In genomic region chr10:132638130-132638515, GRCh38 we compare ENCODE assay signal across 13 cellular contexts.
DNase-seq lines count a peak whose midpoint lies in the region; ATAC-seq, FAIRE-seq and TF ChIP-seq lines count a peak whose summit lies in the region.
"Had no signal": no experiment of that assay in that cellular context is flagged by ENCODE, and none has a peak within 500 bp of the region (broad histone marks: within the 10 kb centered on the region; RNA-seq: fewer than 3 reads in every experiment).

No MANE protein-coding gene starts in this region.

- peaks cover 68% of the 10 kb centered on the region for H3K79me2 ChIP-seq in GM23248 (ENCODE audit: insufficient read depth)

- H3K36me3 ChIP-seq in GM23248 (ENCODE audit: low read depth) = no peaks in the 10 kb centered on the region
- peaks cover 0 to 6% of the 10 kb centered on the region in 2 experiments for H3K36me3 ChIP-seq in mesenchymal stem cell (ENCODE audit: control insufficient read depth in 1 of 2, insufficient read depth in 2 of 2, low read depth in 1 of 2, low read length in 2 of 2)
- H3K36me3 ChIP-seq: lower lobe of right lung had no signal

- peaks cover 0 to 16% (median 11%) of the 10 kb centered on the region in 5 experiments for H3K9me3 Mint-ChIP-seq in brain
- H3K9me3 Mint-ChIP-seq: neural crest cell; stimulated activated naive CD8-positive, alpha-beta T cell treated with anti-CD3 and anti-CD28 coated beads, Interleukin-15, Interleukin-2, amounts not matched to agents 100 ng/mL and 50 ng/mL, for 24 hours had no signal

- no peak overlapping the region for H3K14ac ChIP-seq in mesenchymal stem cell (ENCODE audit: low read length in 2 of 2)

- H3K36me3 Mint-ChIP-seq in brain = peaks cover 19% of the 10 kb centered on the region

- 0 out of 2 replicates have a peak overlapping the region, but pooled peaks have one; percentile 20 for H3K9ac ChIP-seq in GM23248
- H3K9ac ChIP-seq in mesenchymal stem cell (ENCODE audit: low read length) = peak overlapping the region; percentile 69

- H3K4me3 Mint-ChIP-seq in brain = no peak overlapping the region
- H3K4me3 Mint-ChIP-seq: neural crest cell; stimulated activated naive CD8-positive, alpha-beta T cell treated with anti-CD3 and anti-CD28 coated beads, Interleukin-15, Interleukin-2, amounts not matched to agents 100 ng/mL and 50 ng/mL, for 24 hours had no signal

- H3K4me3 ChIP-seq in A549 (no peak overlapping the region), GM23248 (no peak overlapping the region), mesenchymal stem cell (ENCODE audit: insufficient read depth in 1 of 2, low read depth in 1 of 2, low read length in 2 of 2) (no peak overlapping the region)
- H3K4me3 ChIP-seq: lower lobe of right lung had no signal

- no peak overlapping the region for H2BK15ac ChIP-seq in mesenchymal stem cell (ENCODE audit: low read depth, poor library complexity, severe bottlenecking)

- H2BK5ac ChIP-seq in mesenchymal stem cell (ENCODE audit: low read depth, low read length, poor library complexity, severe bottlenecking) = no peak overlapping the region

- peak; percentile 47 to 66; a peak in 5 of 6 replicates for ATAC-seq in A549
- no peak for ATAC-seq in HG03442 (IDR thresholded peaks at IDR 0.05; ENCODE audit: unreplicated experiment)
- ATAC-seq in omental fat pad (ENCODE audit: low FRiP score) = no peak

- H4K8ac ChIP-seq in mesenchymal stem cell (ENCODE audit: low read length) = no peak overlapping the region

- no peak for TF ChIP-seq EP300 in A549 (IDR thresholded peaks at IDR 0.05)

- DNase-seq in A549 (ENCODE audit: low read depth in 1 of 2, low spot score in 1 of 2) (no peak), GM23248 (no peak), mesenchymal stem cell (no peak), omental fat pad (ENCODE audit: low spot score) (no peak), COLO829 (ENCODE audit: low spot score) (no peak), OCI-M2 (lab: John Stamatoyannopoulos, UW; ENCODE audit: unreplicated experiment) (no peak)
- DNase-seq: effector CD4-positive, alpha-beta T cell; lower lobe of right lung; NCI-H2081 treated with DMSO at 0.1 percent for 48 hours had no signal

- H3F3A ChIP-seq in GM23248 (ENCODE audit: insufficient read depth) = 0 out of 2 replicates have a peak, but pooled peaks cover 5% of the 10 kb centered on the region

- H3K9me3 ChIP-seq in A549 (no peaks in the 10 kb centered on the region), GM23248 (ENCODE audit: low read depth) (no peaks in the 10 kb centered on the region), mesenchymal stem cell (ENCODE audit: control insufficient read depth, low read length) (no peaks in the 10 kb centered on the region)
- H3K9me3 ChIP-seq: lower lobe of right lung had no signal

- no peak for TF ChIP-seq POLR2A in A549 (IDR thresholded peaks at IDR 0.05; ENCODE audit: low read length)

- TF ChIP-seq RAD21 in A549 (conservative IDR thresholded peaks at IDR 0.05 in 1 of 2, IDR thresholded peaks at IDR 0.05 in 1 of 2) = no peak

- peaks cover 3% of the 10 kb centered on the region; the same call in 1 of the 3 replicates for H3K4me1 ChIP-seq in A549
- H3K4me1 ChIP-seq in GM23248 (ENCODE audit: insufficient read depth) = peaks cover 9% of the 10 kb centered on the region
- H3K4me1 ChIP-seq in mesenchymal stem cell (ENCODE audit: control insufficient read depth, insufficient read depth, low read depth, low read length) = peaks cover 2% of the 10 kb centered on the region

- H3K79me1 ChIP-seq in mesenchymal stem cell (replicated peaks; ENCODE audit: low read length, poor library complexity, severe bottlenecking) = peaks cover 55% of the 10 kb centered on the region

- in situ Hi-C loops in GM23248 (cut with MboI) = loop anchor here (10.0 kb wide), 1 partner anchor 413 kb away; no protein-coding TSS in a partner anchor

- no peak overlapping the region for H3K27ac ChIP-seq in A549
- H3K27ac ChIP-seq in GM23248 = no peak overlapping the region
- H3K27ac ChIP-seq in mesenchymal stem cell (ENCODE audit: low read length, poor library complexity, severe bottlenecking) = no peak overlapping the region
- H3K27ac ChIP-seq: lower lobe of right lung had no signal

- peak overlapping the region in 3 of 5 experiments; percentile 12 to 66 (median 64) for H3K27ac Mint-ChIP-seq in brain

- peak; percentile 4; the same call in 1 of the 3 replicates for TF ChIP-seq CTCF in A549 (IDR thresholded peaks at IDR 0.05)
- TF ChIP-seq CTCF in brain (conservative IDR thresholded peaks at IDR 0.05) = peak in 1 of 2 experiments; percentile 7
- no peak for TF ChIP-seq CTCF in omental fat pad (IDR thresholded peaks at IDR 0.05)

- no peaks in the 10 kb centered on the region for H4K20me1 ChIP-seq in GM23248 (ENCODE audit: insufficient read depth)

- peak overlapping the region; percentile 48; the same call in 2 of the 3 replicates for H3K4me2 ChIP-seq in A549
- H3K4me2 ChIP-seq in GM23248 (ENCODE audit: unreplicated experiment) = peak overlapping the region; percentile 81
- no peak overlapping the region for H3K4me2 ChIP-seq in mesenchymal stem cell (ENCODE audit: low read length, poor library complexity, severe bottlenecking)

- H2AK5ac ChIP-seq in mesenchymal stem cell (ENCODE audit: low read length, severe bottlenecking) = no peak overlapping the region

- no peak for FAIRE-seq in A549 (lab: Jason Lieb, UNC)

- H3K4ac ChIP-seq in mesenchymal stem cell (ENCODE audit: low read depth in 1 of 2, low read length in 2 of 2) = no peak overlapping the region

- H3K9me2 ChIP-seq in GM23248 (ENCODE audit: insufficient read depth) = no peaks in the 10 kb centered on the region

- no peak overlapping the region for H3K23ac ChIP-seq in mesenchymal stem cell (ENCODE audit: low read length in 2 of 2)

- peaks cover 25% of the 10 kb centered on the region for H3K4me1 Mint-ChIP-seq in brain

- no peak overlapping the region for H2BK12ac ChIP-seq in mesenchymal stem cell (ENCODE audit: low read length in 2 of 2)

- 46% methylated on average over 8 of the region's 8 CpGs for WGBS in A549 (ENCODE audit: missing lambda C conversion rate)
- WGBS in GM23248 (ENCODE audit: low coverage in 1 of 2, low lambda C conversion rate in 2 of 2, missing lambda C conversion rate in 2 of 2), 2 experiments = 41 to 44% methylated on average over 8 of the region's 8 CpGs
- WGBS in mesenchymal stem cell = 83% methylated on average over 5 of the region's 8 CpGs

- POLR2A ChIA-PET in A549 (lab: Yijun Ruan, JAX) = no interaction called here

- no peak overlapping the region for H4K91ac ChIP-seq in mesenchymal stem cell (ENCODE audit: low read length)

- CTCF ChIA-PET in A549 (lab: Yijun Ruan, JAX) = interaction anchor here (0.7 to 7.1 kb wide), 15 partner anchors 8 to 195 kb away, joined by 3 to 134 read pairs (median 3); no protein-coding TSS in a partner anchor

- H2AFZ ChIP-seq in GM23248 (no peak overlapping the region), mesenchymal stem cell (ENCODE audit: low read depth, low read length) (no peak overlapping the region)

- H3K27me3 Mint-ChIP-seq in brain = no peaks in the 10 kb centered on the region
- H3K27me3 Mint-ChIP-seq: stimulated activated naive CD8-positive, alpha-beta T cell treated with anti-CD3 and anti-CD28 coated beads, Interleukin-15, Interleukin-2, amounts not matched to agents 100 ng/mL and 50 ng/mL, for 24 hours had no signal

- no peak overlapping the region for H2BK120ac ChIP-seq in mesenchymal stem cell (ENCODE audit: low read depth, low read length)

- H3K18ac ChIP-seq in mesenchymal stem cell (ENCODE audit: low read depth in 1 of 2, low read length in 2 of 2) = no peak overlapping the region

- no peaks in the 10 kb centered on the region for H3K27me3 ChIP-seq in GM23248 (replicated peaks; ENCODE audit: insufficient read depth)
- peaks cover 0 to 6% of the 10 kb centered on the region in 2 experiments for H3K27me3 ChIP-seq in mesenchymal stem cell (ENCODE audit: control insufficient read depth in 1 of 2, insufficient read depth in 1 of 2, low read length in 2 of 2)

TF ChIP-seq in A549, 52 proteins besides CTCF, POLR2A, EP300 and RAD21:
- TF ChIP-seq RNF2 (IDR thresholded peaks at IDR 0.05; ENCODE audit: borderline replicate concordance, low read depth) (no peak), NR3C1 (IDR thresholded peaks at IDR 0.05) (no peak), HEYL (CRISPR knock-in tag; IDR thresholded peaks at IDR 0.05) (no peak), KDM1A (IDR thresholded peaks at IDR 0.05; ENCODE audit: low read depth) (no peak), JUNB (IDR thresholded peaks at IDR 0.05) (no peak), BHLHE40 (IDR thresholded peaks at IDR 0.05; ENCODE audit: low read depth, low read length) (no peak), RFX5 (IDR thresholded peaks at IDR 0.05) (no peak)
TF ChIP-seq in A549: peak in this region for 0.

Comparison
In these comparisons a context has a peak if more than half of its experiments do, and no peak if none do; other contexts are left out.
1. ATAC-seq: peak in A549 (2 of 2); none in HG03442 (single experiment) and omental fat pad (single experiment).